In genomic region chr14:21267431-21267845, GRCh38 we compare ENCODE assay signal across 8 cellular contexts. TPM values are rescaled to one million over a fixed set of nuclear protein-coding genes. Genes with fewer than 3 reads are reported as not detected.
DNase-seq lines count a peak whose midpoint lies in the region; TF ChIP-seq lines count a peak whose summit lies in the region.

No MANE protein-coding gene starts in this region.

- H3K27ac ChIP-seq in GM23248, result peak overlapping the region; percentile 89
- no peak overlapping the region for H3K27ac ChIP-seq in SJCRH30

- DNase-seq in GM23248, result peak; percentile 47
- no peak for DNase-seq in SJCRH30
- DNase-seq in fibroblast of mammary gland (ENCODE audit: low read depth), result peak; percentile 47
- no peak for DNase-seq in skeletal muscle cell (ENCODE audit: low read depth)
- no peak for DNase-seq in NCI-H510A treated with DMSO at 0.1 percent for 48 hours (lab: John Stamatoyannopoulos, UW)
- no peak for DNase-seq in HK-2 (ENCODE audit: unreplicated experiment)
- DNase-seq in NCI-H2029 (lab: John Stamatoyannopoulos, UW), result no peak
- DNase-seq in HUDEP-2 (lab: John Stamatoyannopoulos, UW; ENCODE audit: unreplicated experiment in 76 of 76), result no peak

- H3K36me3 ChIP-seq in GM23248 (ENCODE audit: low read depth), result peaks cover 31% of the 10 kb centered on the region
- peaks cover 65% of the 10 kb centered on the region for H3K36me3 ChIP-seq in SJCRH30

- H2AFZ ChIP-seq in GM23248, result no peak overlapping the region

- H4K20me1 ChIP-seq in GM23248 (ENCODE audit: insufficient read depth), result peaks cover 50% of the 10 kb centered on the region

- H3K4me1 ChIP-seq in GM23248 (ENCODE audit: insufficient read depth) (peaks cover 47% of the 10 kb centered on the region), SJCRH30 (peaks cover 19% of the 10 kb centered on the region)

- no peak for TF ChIP-seq CTCF in fibroblast of mammary gland (conservative IDR thresholded peaks at IDR 0.05; ENCODE audit: control insufficient read depth, insufficient read depth, low read depth, low read length)

- H3K4me2 ChIP-seq in GM23248 (ENCODE audit: unreplicated experiment), result peak overlapping the region; percentile 97

- H3K27me3 ChIP-seq in GM23248 (replicated peaks; ENCODE audit: insufficient read depth) (no peaks in the 10 kb centered on the region), SJCRH30 (no peaks in the 10 kb centered on the region)

- H3F3A ChIP-seq in GM23248 (ENCODE audit: insufficient read depth), result peaks cover 58% of the 10 kb centered on the region

- no peaks in the 10 kb centered on the region for H3K9me3 ChIP-seq in GM23248 (ENCODE audit: low read depth)
- no peaks in the 10 kb centered on the region for H3K9me3 ChIP-seq in SJCRH30 (replicated peaks)

- peaks cover 67% of the 10 kb centered on the region for H3K79me2 ChIP-seq in GM23248 (ENCODE audit: insufficient read depth)

- no peaks in the 10 kb centered on the region for H3K9me2 ChIP-seq in GM23248 (ENCODE audit: insufficient read depth)

- peak overlapping the region; percentile 95 for H3K4me3 ChIP-seq in GM23248
- H3K4me3 ChIP-seq in SJCRH30, result peak overlapping the region; percentile 90
- peak overlapping the region; percentile 100 for H3K4me3 ChIP-seq in fibroblast of mammary gland (ENCODE audit: control insufficient read depth, low read depth, low read length)
- peak overlapping the region; percentile 99 for H3K4me3 ChIP-seq in skeletal muscle cell (ENCODE audit: low read depth, low read length)

- 11 to 15% methylated on average over 10 of the region's 10 CpGs for WGBS in GM23248 (ENCODE audit: low coverage in 1 of 2, low lambda C conversion rate in 2 of 2, missing lambda C conversion rate in 2 of 2), 2 experiments

- in situ Hi-C loops in GM23248 (cut with MboI), result no loop called here

- peak overlapping the region; percentile 99 for H3K9ac ChIP-seq in GM23248

RNA-seq across cellular contexts. Expression of gene HNRNPC, which starts 1.8 kb away (rescaled TPM):
- total RNA-seq in GM23248 (2014; rRNA removed; shearing (Covaris generic)), result 674 and 705 TPM in 2 replicates
- 584 and 592 TPM in 2 replicates for polyA plus RNA-seq in GM23248 (2016; fragmentation: Nextera tagmentation; extraction: Ambion mirVana)
- total RNA-seq in SJCRH30 (2014; rRNA removed; shearing (Covaris generic)), result 1,205 and 1,219 TPM in 2 replicates

RNA-seq across cellular contexts. Expression of gene RPGRIP1, which starts 12.4 kb away (rescaled TPM):
- total RNA-seq in GM23248 (2014; rRNA removed; shearing (Covaris generic)), result not detected in 2 replicates
- not detected in 2 replicates for polyA plus RNA-seq in GM23248 (2016; fragmentation: Nextera tagmentation; extraction: Ambion mirVana)
- total RNA-seq in SJCRH30 (2014; rRNA removed; shearing (Covaris generic)), result not detected in 2 replicates

Comparison
In these comparisons a context has a peak if more than half of its experiments do, and no peak if none do; other contexts are left out.
1. DNase-seq: peak in GM23248 (single experiment) and fibroblast of mammary gland (single experiment); none in SJCRH30 (0 of 2), skeletal muscle cell (single experiment), NCI-H510A treated with DMSO at 0.1 percent for 48 hours (single experiment), HK-2 (single experiment), NCI-H2029 (single experiment) and HUDEP-2 (0 of 76).
2. Peak in every context shown above with its lines, with median percentiles within 50 percentile points of each other: H3K4me3 ChIP-seq.